In the genomic region with DNA sequence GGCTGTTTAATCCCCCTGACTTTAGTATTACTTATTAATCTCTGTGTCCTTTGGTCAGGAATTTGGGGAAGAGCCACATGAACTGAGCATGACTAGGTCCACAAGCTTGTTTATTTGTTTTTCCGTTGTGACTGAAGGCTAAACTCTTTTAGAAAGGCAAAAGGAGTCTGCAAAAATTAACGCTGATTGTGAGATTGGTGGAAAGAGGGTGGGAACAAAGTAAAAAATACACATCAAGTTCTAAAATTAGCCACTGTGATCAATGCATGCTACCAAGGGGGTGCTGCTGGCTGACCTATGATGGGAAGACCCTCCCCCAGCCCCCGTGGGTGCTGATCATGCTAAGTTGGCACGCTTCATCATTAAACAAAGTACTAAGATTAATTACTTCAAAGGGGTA, we compare ENCODE assay signal across 27 cellular contexts.
"Had no signal": no experiment of that assay in that cellular context is flagged by ENCODE, and none has a peak within 500 bp of the region (broad histone marks: within the 10 kb centered on the region; RNA-seq: fewer than 3 reads in every experiment).

No MANE protein-coding gene starts in this region.

- H3K9me3 Mint-ChIP-seq: activated CD4-positive, alpha-beta T cell treated with anti-CD3 and anti-CD28 coated beads, Interleukin-2, amount 10 ng/mL, durations not matched to agents 24 days and 14 days; activated naive CD4-positive, alpha-beta T cell treated with anti-CD3 and anti-CD28 coated beads, Interleukin-2, amount 50 U/mL, for 24 hours; activated T-cell treated with anti-CD3 and anti-CD28 coated beads, Interleukin-2, amount 50 U/mL, for 24 hours; activated T-helper 1 cell treated with anti-CD3 and anti-CD28 coated beads, Interleukin-12 subunit alpha, Interleukin-12 subunit beta, Interleukin-2, Interleukin-4 antibody, amounts not matched to agents 30 ng/mL and 10 ng/mL and 1 ng/mL, durations not matched to agents 14 hours and 24 hours and 36 hours; T-helper 2 cell treated with Interferon-gamma antibody and Interleukin-4, amounts not matched to agents 5 μg/mL and 100 μg/mL, for 36 hours had no signal

- H3K4me3 Mint-ChIP-seq: activated CD4-positive, alpha-beta T cell treated with anti-CD3 and anti-CD28 coated beads, Interleukin-2, amount 10 ng/mL, durations not matched to agents 24 days and 14 days; activated CD8-positive, alpha-beta memory T cell treated with anti-CD3 and anti-CD28 coated beads, Interleukin-2, amount 10 ng/mL, durations not matched to agents 7 days and 5 days; activated naive CD4-positive, alpha-beta T cell treated with anti-CD3 and anti-CD28 coated beads, Interleukin-2, amount 50 U/mL, for 24 hours; activated T-cell treated with anti-CD3 and anti-CD28 coated beads, Interleukin-2, amount 50 U/mL, for 24 hours; activated T-helper 1 cell treated with anti-CD3 and anti-CD28 coated beads, Interleukin-12 subunit alpha, Interleukin-12 subunit beta, Interleukin-2, Interleukin-4 antibody, amounts not matched to agents 30 ng/mL and 10 ng/mL and 1 ng/mL, durations not matched to agents 14 hours and 24 hours and 36 hours; T-helper 2 cell treated with Interferon-gamma antibody and Interleukin-4, amounts not matched to agents 5 μg/mL and 100 μg/mL, for 36 hours had no signal

- ATAC-seq: activated CD8-positive, alpha-beta memory T cell treated with anti-CD3 and anti-CD28 coated beads, Interleukin-2, amount 10 ng/mL, durations not matched to agents 7 days and 5 days; body of pancreas; K562; SK-N-SH treated with all-trans-retinoic acid at 6 μM for 48 hours had no signal

- H3K27me3 ChIP-seq: ascending aorta, body of pancreas, cardiac muscle cell, Peyer's patch had no signal

- FAIRE-seq: K562 had no signal

- H3K4me1 ChIP-seq: ascending aorta, Peyer's patch, SJSA1 had no signal

- DNase-seq: activated CD4-positive, alpha-beta T cell treated with anti-CD3 and anti-CD28 coated beads, Interleukin-2, amount 10 ng/mL, durations not matched to agents 24 days and 14 days; activated CD4-positive, alpha-beta T cell treated with anti-CD3 and anti-CD28 coated beads, Interleukin-2, amount 50 U/mL, for 48 hours; activated CD4-positive, CD25-positive, alpha-beta regulatory T cell treated with anti-CD3 and anti-CD28 coated beads, Interleukin-2, amount 50 U/mL, for 72 hours; activated CD8-positive, alpha-beta memory T cell treated with anti-CD3 and anti-CD28 coated beads, Interleukin-2, amount 10 ng/mL, durations not matched to agents 7 days and 5 days; activated effector memory CD4-positive, alpha-beta T cell treated with Interleukin-2 at 50 U/mL for 16 hours; activated naive CD4-positive, alpha-beta T cell; activated T-cell treated with anti-CD3 and anti-CD28 coated beads, Interleukin-2, amount 50 U/mL, for 24 hours; body of pancreas; Kasumi-1; NCI-H1105 treated with DMSO at 0.1 percent for 48 hours; NCI-H1436 treated with DMSO at 0.1 percent for 48 hours; NCI-H187; NCI-H2081; NCI-H446; NCI-H524; Peyer's patch; SHP77; SW 1271 had no signal

- H3K4me3 ChIP-seq: ascending aorta, body of pancreas, cardiac muscle cell, K562, Peyer's patch, SJSA1 had no signal

- H3K9me3 ChIP-seq: ascending aorta, body of pancreas, Peyer's patch, SJSA1 had no signal

- H3K36me3 ChIP-seq: ascending aorta, cardiac muscle cell, Peyer's patch, SJSA1 had no signal

- H3K27ac ChIP-seq: ascending aorta, cardiac muscle cell, Peyer's patch, RWPE1, SJSA1 had no signal

- H3K27ac Mint-ChIP-seq: activated CD4-positive, alpha-beta T cell treated with anti-CD3 and anti-CD28 coated beads, Interleukin-2, amount 10 ng/mL, durations not matched to agents 24 days and 14 days; activated CD8-positive, alpha-beta memory T cell treated with anti-CD3 and anti-CD28 coated beads, Interleukin-2, amount 10 ng/mL, durations not matched to agents 7 days and 5 days; activated naive CD4-positive, alpha-beta T cell treated with anti-CD3 and anti-CD28 coated beads, Interleukin-2, amount 50 U/mL, for 24 hours; activated T-cell treated with anti-CD3 and anti-CD28 coated beads, Interleukin-2, amount 50 U/mL, for 24 hours; activated T-helper 1 cell treated with anti-CD3 and anti-CD28 coated beads, Interleukin-12 subunit alpha, Interleukin-12 subunit beta, Interleukin-2, Interleukin-4 antibody, amounts not matched to agents 30 ng/mL and 10 ng/mL and 1 ng/mL, durations not matched to agents 14 hours and 24 hours and 36 hours; T-helper 2 cell treated with Interferon-gamma antibody and Interleukin-4, amounts not matched to agents 5 μg/mL and 100 μg/mL, for 36 hours had no signal

- H3K36me3 Mint-ChIP-seq: activated CD8-positive, alpha-beta memory T cell treated with anti-CD3 and anti-CD28 coated beads, Interleukin-2, amount 10 ng/mL, durations not matched to agents 7 days and 5 days; activated naive CD4-positive, alpha-beta T cell treated with anti-CD3 and anti-CD28 coated beads, Interleukin-2, amount 50 U/mL, for 24 hours had no signal

- H3K4me1 Mint-ChIP-seq: activated CD4-positive, alpha-beta T cell treated with anti-CD3 and anti-CD28 coated beads, Interleukin-2, amount 10 ng/mL, durations not matched to agents 24 days and 14 days; activated CD8-positive, alpha-beta memory T cell treated with anti-CD3 and anti-CD28 coated beads, Interleukin-2, amount 10 ng/mL, durations not matched to agents 7 days and 5 days; activated naive CD4-positive, alpha-beta T cell treated with anti-CD3 and anti-CD28 coated beads, Interleukin-2, amount 50 U/mL, for 24 hours had no signal
